In genomic region chr1:162019006-162019405, GRCh38 we compare ENCODE assay signal across 10 cellular contexts. TPM values are rescaled to one million over a fixed set of nuclear protein-coding genes. Genes with fewer than 3 reads are reported as not detected.
A peak's percentile ranks its signal among the peaks of the same experiment; 100 is the strongest.
DNase-seq lines count a peak whose midpoint lies in the region; ATAC-seq and TF ChIP-seq lines count a peak whose summit lies in the region.
"Had no signal": no experiment of that assay in that cellular context is flagged by ENCODE, and none has a peak within 500 bp of the region (broad histone marks: within the 10 kb centered on the region; RNA-seq: fewer than 3 reads in every experiment).

No MANE protein-coding gene starts in this region.

- H2BK120ac ChIP-seq in mesendoderm (ENCODE audit: low read depth, low read length): no peak overlapping the region

- peaks cover 14% of the 10 kb centered on the region for H3F3A ChIP-seq in SK-N-SH (replicated peaks; ENCODE audit: insufficient read depth)

- H3K4me1 Mint-ChIP-seq in Calu3 (ENCODE audit: low read depth, unreplicated experiment): peaks cover 7% of the 10 kb centered on the region
- H3K4me1 Mint-ChIP-seq in immature natural killer cell: peaks cover 5 to 8% of the 10 kb centered on the region in 2 donors

- H2BK5ac ChIP-seq in mesendoderm (ENCODE audit: low read length): no peak overlapping the region

- H3K27me3 ChIP-seq in SK-N-SH (ENCODE audit: insufficient read depth): no peaks in the 10 kb centered on the region
- H3K27me3 ChIP-seq in right atrium auricular region: no peaks in the 10 kb centered on the region
- no peaks in the 10 kb centered on the region for H3K27me3 ChIP-seq in mesendoderm (ENCODE audit: insufficient read depth, low read length, poor library complexity)
- H3K27me3 ChIP-seq: upper lobe of right lung had no signal

- no peak overlapping the region for H3K18ac ChIP-seq in mesendoderm (ENCODE audit: low read length)

- TF ChIP-seq CTCF in Calu3 (IDR thresholded peaks at IDR 0.05; ENCODE audit: unreplicated experiment): no peak
- TF ChIP-seq CTCF in SK-N-SH (IDR thresholded peaks at IDR 0.05): no peak
- no peak for TF ChIP-seq CTCF in right atrium auricular region (IDR thresholded peaks at IDR 0.05)

- H2AFZ ChIP-seq in SK-N-SH (ENCODE audit: low read depth): no peak overlapping the region

- no peak overlapping the region for H4K5ac ChIP-seq in mesendoderm (ENCODE audit: low read length)

- H2AK5ac ChIP-seq in mesendoderm (ENCODE audit: low read length): no peak overlapping the region

- no peak overlapping the region for H3K23ac ChIP-seq in mesendoderm (ENCODE audit: low read length)

- H3K79me1 ChIP-seq in mesendoderm (ENCODE audit: low read length): no peaks in the 10 kb centered on the region

- no peak overlapping the region for H3K4ac ChIP-seq in mesendoderm (ENCODE audit: low read depth, low read length)

- BruUV-seq in Calu3 (replicated peaks; lab: Mats Ljungman, UMichigan): no TSS peak

- no peaks in the 10 kb centered on the region for H3K9me2 ChIP-seq in SK-N-SH

- CTCF ChIA-PET in Calu3 (lab: Charles Lee) (interaction anchor here (1.2 kb wide), 1 partner anchor 18 kb away, joined by 7 read pairs; no protein-coding TSS in a partner anchor), SK-N-SH (lab: Yijun Ruan, JAX) (interaction anchor here (1.0 to 2.4 kb wide), 4 partner anchors 11 to 23 kb away, joined by 3 to 19 read pairs (median 6); no protein-coding TSS in a partner anchor)

- peak overlapping the region; percentile 91 for H3K4me2 ChIP-seq in SK-N-SH
- H3K4me2 ChIP-seq in mesendoderm (ENCODE audit: low read length): no peak overlapping the region

- no peak overlapping the region for H2BK15ac ChIP-seq in mesendoderm (replicated peaks; ENCODE audit: low read depth)

- peaks cover 81% of the 10 kb centered on the region for H3K27me3 Mint-ChIP-seq in Calu3 (ENCODE audit: unreplicated experiment)
- peaks cover 8 to 26% (median 13%) of the 10 kb centered on the region in 3 donors for H3K27me3 Mint-ChIP-seq in immature natural killer cell (ENCODE audit: low read depth in 3 of 3)

- H3K4me3 Mint-ChIP-seq in Calu3 (ENCODE audit: low read depth, unreplicated experiment): no peak overlapping the region
- H3K4me3 Mint-ChIP-seq in immature natural killer cell: no peak overlapping the region

- intact Hi-C loops in Calu3 (cut with micrococcal nuclease; ENCODE audit: unreplicated experiment): no loop called here

- H3K9me3 ChIP-seq in SK-N-SH: no peaks in the 10 kb centered on the region
- no peaks in the 10 kb centered on the region for H3K9me3 ChIP-seq in right atrium auricular region
- H3K9me3 ChIP-seq: upper lobe of right lung had no signal

- H3K4me1 ChIP-seq in SK-N-SH (ENCODE audit: control insufficient read depth in 1 of 2, insufficient read depth in 2 of 2, low read depth in 1 of 2, low read length in 1 of 2): peaks cover 20 to 32% of the 10 kb centered on the region in 2 experiments
- peaks cover 0 to 40% of the 10 kb centered on the region in 2 donors for H3K4me1 ChIP-seq in right atrium auricular region
- H3K4me1 ChIP-seq in mesendoderm (ENCODE audit: control insufficient read depth, low read depth, low read length): no peaks in the 10 kb centered on the region

- H3K4me3 ChIP-seq in SK-N-SH (ENCODE audit: low read depth in 2 of 2, low read length in 1 of 2): no peak overlapping the region; a peak in 1 of 4 replicates
- no peak overlapping the region for H3K4me3 ChIP-seq in right atrium auricular region
- H3K4me3 ChIP-seq in mesendoderm (ENCODE audit: low read length): no peak overlapping the region
- H3K4me3 ChIP-seq: upper lobe of right lung had no signal

- no peak for TF ChIP-seq RAD21 in SK-N-SH (IDR thresholded peaks at IDR 0.05; ENCODE audit: low read length)

- H3K27ac Mint-ChIP-seq in Calu3 (ENCODE audit: unreplicated experiment) (no peak overlapping the region), immature natural killer cell (no peak overlapping the region)

- H3K36me3 ChIP-seq in SK-N-SH (replicated peaks in 1 of 2; ENCODE audit: control insufficient read depth in 1 of 2, insufficient read depth in 2 of 2, low read length in 1 of 2): peaks cover 8 to 9% of the 10 kb centered on the region in 2 experiments
- H3K36me3 ChIP-seq in right atrium auricular region: no peaks in the 10 kb centered on the region
- H3K36me3 ChIP-seq in mesendoderm (ENCODE audit: control insufficient read depth, insufficient read depth, low read length): no peaks in the 10 kb centered on the region
- H3K36me3 ChIP-seq: upper lobe of right lung had no signal

- no peak for ATAC-seq in HG03175 (IDR thresholded peaks at IDR 0.05; ENCODE audit: unreplicated experiment)
- ATAC-seq: upper lobe of right lung had no signal

- no peak overlapping the region for H4K8ac ChIP-seq in mesendoderm (ENCODE audit: low read depth, low read length)

- whole genome bisulfite sequencing in SK-N-SH (ENCODE audit: low lambda C conversion rate): 27% methylated on average over 4 of the region's 4 CpGs
- no CpG with 5 or more reads among the region's 4 CpGs for WGBS in mesendoderm (ENCODE audit: extremely low coverage, insufficient coverage, low lambda C conversion rate)

- POLR2A ChIA-PET in SK-N-SH (lab: Yijun Ruan, JAX): no interaction called here

- H3K9ac ChIP-seq in SK-N-SH: no peak overlapping the region
- H3K9ac ChIP-seq in mesendoderm (ENCODE audit: low read length): no peak overlapping the region

- H3K79me2 ChIP-seq in SK-N-SH (ENCODE audit: insufficient read depth): no peaks in the 10 kb centered on the region
- no peaks in the 10 kb centered on the region for H3K79me2 ChIP-seq in mesendoderm (ENCODE audit: control insufficient read depth, insufficient read depth, low read length)

- DNase-seq in Calu3: peak; percentile 63
- peak; percentile 98 for DNase-seq in NCI-H1694 (lab: John Stamatoyannopoulos, UW)
- peak; percentile 51 for DNase-seq in SK-N-SH
- DNase-seq in right atrium auricular region (ENCODE audit: low spot score): no peak
- DNase-seq in immature natural killer cell: no peak
- DNase-seq in activated CD4-positive, alpha-beta T cell treated with anti-CD3 and anti-CD28 coated beads for 4 hours: no peak
- no peak for DNase-seq in mesendoderm
- DNase-seq: upper lobe of right lung had no signal

- TF ChIP-seq EP300 in SK-N-SH (IDR thresholded peaks at IDR 0.05; ENCODE audit: borderline replicate concordance in 1 of 2, low read depth in 1 of 2, low read length in 1 of 2): peak; percentile 41 to 44; a peak in 2 of 4 replicates

- H3K36me3 Mint-ChIP-seq in Calu3 (ENCODE audit: insufficient read depth, unreplicated experiment) (peaks cover 9% of the 10 kb centered on the region), immature natural killer cell (no peaks in the 10 kb centered on the region)

- H3K27ac ChIP-seq in SK-N-SH (ENCODE audit: low read depth in 2 of 2, low read length in 1 of 2) (peak overlapping the region in 1 of 2 experiments; percentile 57; a peak in 2 of 4 replicates), right atrium auricular region (peak overlapping the region; percentile 11 to 59), mesendoderm (ENCODE audit: low read depth, low read length) (no peak overlapping the region)
- H3K27ac ChIP-seq: upper lobe of right lung had no signal

- no peak overlapping the region for H3K56ac ChIP-seq in mesendoderm (ENCODE audit: low read length)

- no peaks in the 10 kb centered on the region for H4K20me1 ChIP-seq in SK-N-SH (ENCODE audit: insufficient read depth)

- H3K9me3 Mint-ChIP-seq in Calu3 (ENCODE audit: low read depth, unreplicated experiment): no peaks in the 10 kb centered on the region
- no peaks in the 10 kb centered on the region for H3K9me3 Mint-ChIP-seq in immature natural killer cell

TF ChIP-seq in SK-N-SH, 30 proteins besides CTCF, POLR2A, EP300 and RAD21 (continues in another document):
- TF ChIP-seq FOXM1 (IDR thresholded peaks at IDR 0.05; ENCODE audit: low read depth) (no peak), TEAD4 (IDR thresholded peaks at IDR 0.05; ENCODE audit: borderline replicate concordance, insufficient read depth) (0 out of 2 replicates have a peak, but pooled peaks have one; percentile 11), MEF2A (IDR thresholded peaks at IDR 0.05; ENCODE audit: borderline replicate concordance, low read depth) (no peak), MXI1 (IDR thresholded peaks at IDR 0.05; ENCODE audit: low read depth, low read length) (0 out of 2 replicates have a peak, but pooled peaks have one; percentile 26), NFIC (IDR thresholded peaks at IDR 0.05; ENCODE audit: borderline replicate concordance) (peak; percentile 90), ELF1 (IDR thresholded peaks at IDR 0.05) (no peak), RFX5 (IDR thresholded peaks at IDR 0.05; ENCODE audit: low read length) (no peak), GATA2 (CRISPR knock-in tag; IDR thresholded peaks at IDR 0.05) (no peak), CHD2 (IDR thresholded peaks at IDR 0.05; ENCODE audit: low read length, partially characterized antibody) (no peak), RCOR1 (IDR thresholded peaks at IDR 0.05; ENCODE audit: low read length) (peak; percentile 55), EZH2phosphoT487 (IDR thresholded peaks at IDR 0.05; ENCODE audit: borderline replicate concordance, low read depth) (no peak), PBX3 (IDR thresholded peaks at IDR 0.05) (peak; percentile 93), SIN3A (IDR thresholded peaks at IDR 0.05; ENCODE audit: borderline replicate concordance, low read depth, low read length) (no peak)

RNA-seq across cellular contexts. Expression of gene OLFML2B, which starts 4.7 kb away (rescaled TPM):
- total RNA-seq in Calu3 (2022) (not detected in 2 replicates), right atrium auricular region (1 to 10 TPM; 4.5 to 9.2 TPM)
- polyA plus RNA-seq in SK-N-SH (2012; rRNA removed) (5.7 and 7.3 TPM in 2 replicates), immature natural killer cell (not detected)
- 5.9 and 6.8 TPM in 2 replicates for polyA plus RNA-seq in SK-N-SH (2012; cell fraction: cytosol; rRNA removed)
- 8.2 and 8.9 TPM in 2 replicates for polyA plus RNA-seq in SK-N-SH (2012; cell fraction: nucleus; rRNA removed)
- polyA plus RNA-seq in mesendoderm (2013, experiment 1 of 2): 2.4 TPM
- 2.8 TPM for polyA plus RNA-seq in mesendoderm (2013, experiment 2 of 2)
- total RNA-seq: activated CD8-positive, alpha-beta memory T cell treated with anti-CD3 and anti-CD28 coated beads for 36 hours had no signal

RNA-seq across cellular contexts. Expression of gene NOS1AP, which starts 50.5 kb away (rescaled TPM):
- 6.7 and 9.9 TPM in 2 replicates for total RNA-seq in Calu3 (2022)
- 0.03 TPM in 2 replicates for polyA plus RNA-seq in SK-N-SH (2012; rRNA removed)
- polyA plus RNA-seq in SK-N-SH (2012; cell fraction: cytosol; rRNA removed): 0.01 and 0.04 TPM in 2 replicates
- 0.10 and 0.21 TPM in 2 replicates for polyA plus RNA-seq in SK-N-SH (2012; cell fraction: nucleus; rRNA removed)
- 1 to 10 TPM; 2.2 to 2.4 TPM for total RNA-seq in right atrium auricular region
- polyA plus RNA-seq in immature natural killer cell: not detected
- polyA plus RNA-seq in mesendoderm (2013, experiment 1 of 2): 10.6 TPM
- polyA plus RNA-seq in mesendoderm (2013, experiment 2 of 2): 10.8 TPM

Comparison
In these comparisons a context has a peak if more than half of its experiments do, and no peak if none do; other contexts are left out.
1. DNase-seq: peak in Calu3 (single experiment), NCI-H1694 (single experiment) and SK-N-SH (single experiment); none in right atrium auricular region (single experiment), immature natural killer cell (0 of 3), activated CD4-positive, alpha-beta T cell treated with anti-CD3 and anti-CD28 coated beads for 4 hours (0 of 2) and mesendoderm (single experiment).